In genomic region chr17:47427985-47428384, GRCh38 we compare ENCODE assay signal across 19 cellular contexts.
"Had no signal": no experiment of that assay in that cellular context is flagged by ENCODE, and none has a peak within 500 bp of the region (broad histone marks: within the 10 kb centered on the region; RNA-seq: fewer than 3 reads in every experiment).

No MANE protein-coding gene starts in this region.

- ATAC-seq: effector memory CD8-positive, alpha-beta T cell; gastroesophageal sphincter; left cardiac atrium; left ventricle myocardium superior had no signal

- FAIRE-seq: urothelium cell line had no signal

- H3K27ac ChIP-seq: esophagus squamous epithelium, gastroesophageal sphincter, sigmoid colon, skin epidermis had no signal

- H3K36me3 ChIP-seq: esophagus squamous epithelium, sigmoid colon had no signal

- DNase-seq: effector memory CD8-positive, alpha-beta T cell; esophagus squamous epithelium; glutamatergic neuron; immature natural killer cell; kidney; left cardiac atrium; left ventricle myocardium superior; mesenchymal stem cell; midbrain; naive B cell; posterior cingulate gyrus; sigmoid colon; stimulated activated CD4-positive, alpha-beta T cell treated with anti-CD3 and anti-CD28 coated beads, Interleukin-12 subunit alpha, Interleukin-12 subunit beta, amount 100 ng/mL, for 4 hours; stimulated activated CD4-positive, alpha-beta T cell treated with anti-CD3 and anti-CD28 coated beads, Interleukin-2, amount 100 ng/mL, for 48 hours; stimulated activated naive CD4-positive, alpha-beta T cell treated with Interleukin-2 at 50 U/mL for 16 hours had no signal

- H3K4me3 ChIP-seq: esophagus squamous epithelium, gastroesophageal sphincter, lung, sigmoid colon, skin epidermis had no signal

- H3K9me3 ChIP-seq: esophagus squamous epithelium, gastroesophageal sphincter, sigmoid colon had no signal
